ENCODE assay signal across 9 cellular contexts in the genomic region with DNA sequence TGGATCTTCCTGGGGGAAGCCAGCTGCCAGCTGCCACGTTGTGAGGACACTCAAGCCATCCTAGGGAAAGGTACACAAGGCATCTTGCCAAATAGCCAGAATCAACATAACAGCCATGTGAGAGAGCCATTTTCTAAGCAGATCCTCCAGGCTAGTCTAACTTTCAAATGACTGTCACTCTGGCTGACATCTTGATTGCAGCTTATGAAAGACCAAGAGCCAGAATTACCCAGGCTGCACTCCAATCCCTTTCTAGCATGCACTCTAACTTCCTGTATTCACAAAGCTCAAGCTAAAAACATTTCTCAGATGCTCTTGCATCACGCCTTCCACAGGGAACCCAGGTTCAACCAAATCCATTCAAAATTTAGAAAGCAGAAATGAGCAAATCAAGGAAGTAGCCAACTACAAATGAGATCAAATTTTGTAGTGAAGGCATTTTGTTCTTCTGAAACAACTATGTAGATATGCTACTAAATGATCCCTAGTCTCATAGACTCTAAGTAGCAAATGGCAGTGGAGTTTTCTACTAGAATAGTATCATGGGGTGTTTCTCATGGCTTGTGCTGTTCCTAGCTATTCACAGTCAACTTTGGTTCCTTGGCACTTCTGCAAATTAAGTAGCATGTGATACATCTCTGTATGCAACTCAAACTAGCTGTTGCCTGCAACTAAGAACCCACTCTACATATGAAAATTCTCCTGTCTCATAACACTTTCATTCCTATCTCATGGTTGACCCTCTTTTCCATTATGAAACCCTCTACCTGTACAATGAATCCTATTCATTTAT.
DNase-seq lines count a peak whose midpoint lies in the region; ATAC-seq and TF ChIP-seq lines count a peak whose summit lies in the region.
"Had no signal": no experiment of that assay in that cellular context is flagged by ENCODE, and none has a peak within 500 bp of the region (broad histone marks: within the 10 kb centered on the region; RNA-seq: fewer than 3 reads in every experiment).

No MANE protein-coding gene starts in this region.

- 47 to 76% (median 66%) methylated on average over 1 to 2 of the region's 2 CpGs for WGBS in spleen, 5 donors

- no peak overlapping the region for H3K4me3 Mint-ChIP-seq in activated CD4-positive, alpha-beta T cell treated with anti-CD3 and anti-CD28 coated beads, Interleukin-2, amount 10 ng/mL, durations not matched to agents 24 days and 14 days
- H3K4me3 Mint-ChIP-seq in activated CD4-positive, alpha-beta T cell treated with anti-CD3 and anti-CD28 coated beads, Interleukin-2, amount 10 ng/mL, durations not matched to agents 7 days and 5 days = no peak overlapping the region
- H3K4me3 Mint-ChIP-seq in brain = no peak overlapping the region
- no peak overlapping the region for H3K4me3 Mint-ChIP-seq in glutamatergic neuron (ENCODE audit: unreplicated experiment)

- DNase-seq in activated CD4-positive, alpha-beta T cell treated with anti-CD3 and anti-CD28 coated beads, Interleukin-2, amount 10 ng/mL, durations not matched to agents 24 days and 14 days = no peak
- DNase-seq in activated CD4-positive, alpha-beta T cell treated with anti-CD3 and anti-CD28 coated beads, Interleukin-2, amount 10 ng/mL, durations not matched to agents 7 days and 5 days = no peak
- DNase-seq in NCI-H2171 treated with DMSO at 0.1 percent for 48 hours (lab: John Stamatoyannopoulos, UW) (peak; percentile 75), spleen (no peak), RPMI8226 (no peak), glutamatergic neuron (no peak)
- DNase-seq: activated gamma-delta T cell treated with Interleukin-2 at 50 U/mL for 16 hours had no signal

- peaks cover 12% of the 10 kb centered on the region for H3K9me3 Mint-ChIP-seq in activated CD4-positive, alpha-beta T cell treated with anti-CD3 and anti-CD28 coated beads, Interleukin-2, amount 10 ng/mL, durations not matched to agents 24 days and 14 days
- no peaks in the 10 kb centered on the region for H3K9me3 Mint-ChIP-seq in activated CD4-positive, alpha-beta T cell treated with anti-CD3 and anti-CD28 coated beads, Interleukin-2, amount 10 ng/mL, durations not matched to agents 7 days and 5 days
- H3K9me3 Mint-ChIP-seq in brain (no peaks in the 10 kb centered on the region), glutamatergic neuron (ENCODE audit: unreplicated experiment) (peaks cover 1% of the 10 kb centered on the region)

- H3K36me3 Mint-ChIP-seq in activated CD4-positive, alpha-beta T cell treated with anti-CD3 and anti-CD28 coated beads, Interleukin-2, amount 10 ng/mL, durations not matched to agents 24 days and 14 days (ENCODE audit: low read depth) = peaks cover 7% of the 10 kb centered on the region
- H3K36me3 Mint-ChIP-seq in activated CD4-positive, alpha-beta T cell treated with anti-CD3 and anti-CD28 coated beads, Interleukin-2, amount 10 ng/mL, durations not matched to agents 7 days and 5 days (ENCODE audit: low read depth) = peaks cover 2% of the 10 kb centered on the region
- H3K36me3 Mint-ChIP-seq in brain = no peaks in the 10 kb centered on the region
- no peaks in the 10 kb centered on the region for H3K36me3 Mint-ChIP-seq in glutamatergic neuron (ENCODE audit: unreplicated experiment)

- no peaks in the 10 kb centered on the region for H3K27me3 ChIP-seq in spleen (replicated peaks in 1 of 7)

- H3K4me1 ChIP-seq in spleen = peaks cover 16 to 96% (median 62%) of the 10 kb centered on the region in 6 donors

- H3K4me1 Mint-ChIP-seq in activated CD4-positive, alpha-beta T cell treated with anti-CD3 and anti-CD28 coated beads, Interleukin-2, amount 10 ng/mL, durations not matched to agents 24 days and 14 days = peaks cover 53% of the 10 kb centered on the region
- peaks cover 53% of the 10 kb centered on the region for H3K4me1 Mint-ChIP-seq in activated CD4-positive, alpha-beta T cell treated with anti-CD3 and anti-CD28 coated beads, Interleukin-2, amount 10 ng/mL, durations not matched to agents 7 days and 5 days
- H3K4me1 Mint-ChIP-seq in brain = peaks cover 74% of the 10 kb centered on the region
- H3K4me1 Mint-ChIP-seq in glutamatergic neuron (ENCODE audit: low read depth, unreplicated experiment) = peaks cover 31% of the 10 kb centered on the region

- POLR2A ChIA-PET in activated CD4-positive, alpha-beta T cell treated with anti-CD3 and anti-CD28 coated beads, Interleukin-2, amount 10 ng/mL, durations not matched to agents 7 days and 5 days (lab: Charles Lee) = no interaction called here

- no peaks in the 10 kb centered on the region for H3K9me3 ChIP-seq in spleen

- H3K4me3 ChIP-seq in spleen = no peak overlapping the region

- intact Hi-C loops in activated CD4-positive, alpha-beta T cell treated with anti-CD3 and anti-CD28 coated beads, Interleukin-2, amount 10 ng/mL, durations not matched to agents 24 days and 14 days (cut with micrococcal nuclease) = no loop called here
- intact Hi-C loops in spleen (cut with DNase I; ENCODE audit: low total_unique reads) = no loop called here

- H3K36me3 ChIP-seq in spleen = no peaks in the 10 kb centered on the region

- TF ChIP-seq CTCF in brain (conservative IDR thresholded peaks at IDR 0.05) (no peak), spleen (IDR thresholded peaks at IDR 0.05 in 8 of 11, conservative IDR thresholded peaks at IDR 0.05 in 3 of 11) (no peak), glutamatergic neuron (IDR thresholded peaks at IDR 0.05; ENCODE audit: partially characterized antibody, unreplicated experiment) (no peak)

- no peak for ATAC-seq in GM21381 (IDR thresholded peaks at IDR 0.05; ENCODE audit: unreplicated experiment)

- peak overlapping the region in 6 of 8 donors; percentile 18 to 74 (median 51) for H3K27ac ChIP-seq in spleen

- TF ChIP-seq POLR2A in spleen (IDR thresholded peaks at IDR 0.05) = no peak

- H3K27me3 Mint-ChIP-seq in activated CD4-positive, alpha-beta T cell treated with anti-CD3 and anti-CD28 coated beads, Interleukin-2, amount 10 ng/mL, durations not matched to agents 24 days and 14 days = no peaks in the 10 kb centered on the region
- H3K27me3 Mint-ChIP-seq in activated CD4-positive, alpha-beta T cell treated with anti-CD3 and anti-CD28 coated beads, Interleukin-2, amount 10 ng/mL, durations not matched to agents 7 days and 5 days = no peaks in the 10 kb centered on the region
- H3K27me3 Mint-ChIP-seq in brain (no peaks in the 10 kb centered on the region), glutamatergic neuron (ENCODE audit: unreplicated experiment) (peaks cover 4% of the 10 kb centered on the region)

- H3K27ac Mint-ChIP-seq in activated CD4-positive, alpha-beta T cell treated with anti-CD3 and anti-CD28 coated beads, Interleukin-2, amount 10 ng/mL, durations not matched to agents 24 days and 14 days = peak overlapping the region; percentile 76
- no peak overlapping the region for H3K27ac Mint-ChIP-seq in activated CD4-positive, alpha-beta T cell treated with anti-CD3 and anti-CD28 coated beads, Interleukin-2, amount 10 ng/mL, durations not matched to agents 7 days and 5 days
- H3K27ac Mint-ChIP-seq in brain (peak overlapping the region in 4 of 5 experiments; percentile 14 to 79 (median 71)), glutamatergic neuron (ENCODE audit: unreplicated experiment) (no peak overlapping the region)

- CTCF ChIA-PET in activated CD4-positive, alpha-beta T cell treated with anti-CD3 and anti-CD28 coated beads, Interleukin-2, amount 10 ng/mL, durations not matched to agents 7 days and 5 days (lab: Charles Lee) = interaction anchor here (0.8 to 1.3 kb wide), 4 partner anchors 10 to 89 kb away, joined by 3 to 4 read pairs (median 3); no protein-coding TSS in a partner anchor

Comparison
In these comparisons a context has a peak if more than half of its experiments do, and no peak if none do; other contexts are left out.
1. H3K27ac Mint-ChIP-seq: peak in activated CD4-positive, alpha-beta T cell treated with anti-CD3 and anti-CD28 coated beads, Interleukin-2, amount 10 ng/mL, durations not matched to agents 24 days and 14 days (single experiment) and brain (4 of 5); none in activated CD4-positive, alpha-beta T cell treated with anti-CD3 and anti-CD28 coated beads, Interleukin-2, amount 10 ng/mL, durations not matched to agents 7 days and 5 days (single experiment) and glutamatergic neuron (single experiment).